Comparison of ENCODE assay signal across 10 cellular contexts in the genomic region with DNA sequence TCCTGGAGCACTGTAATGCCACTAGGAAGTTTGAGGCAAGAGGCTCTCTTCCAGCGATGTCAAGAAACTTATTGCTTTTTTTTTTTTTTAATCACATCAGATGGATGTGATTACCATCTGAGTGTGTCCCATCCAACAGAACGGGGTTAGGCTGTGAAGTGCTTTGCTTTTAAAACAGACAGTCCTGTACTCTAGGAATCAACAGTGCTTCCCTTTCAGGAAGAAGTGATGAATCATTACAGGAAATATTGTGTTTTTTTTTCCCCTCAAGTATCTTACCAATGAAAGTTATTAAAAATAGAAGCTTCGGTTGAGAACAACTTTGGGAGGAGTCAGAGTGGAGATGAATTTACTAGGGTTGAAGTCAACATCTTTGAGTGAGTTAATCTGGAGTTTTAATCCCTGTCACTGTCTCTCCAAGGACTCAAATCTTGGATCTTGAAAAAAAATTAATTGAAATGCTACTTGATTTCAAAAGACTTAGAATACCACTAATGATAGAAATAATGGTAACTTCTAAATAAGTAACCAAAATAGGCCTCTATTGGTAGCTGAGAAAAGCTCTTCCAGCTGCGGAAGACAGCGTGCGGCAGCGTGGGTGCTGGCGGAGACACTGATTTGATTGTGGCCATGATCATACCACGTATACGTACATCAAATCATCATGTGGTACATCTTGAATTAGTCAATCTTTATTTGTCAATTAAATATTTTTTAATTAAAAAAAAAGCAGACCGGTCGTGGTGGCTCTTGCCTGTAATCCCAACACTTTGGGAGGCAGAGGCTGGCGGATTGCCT. TPM values are rescaled to one million over a fixed set of nuclear protein-coding genes. Genes with fewer than 3 reads are reported as not detected.
DNase-seq lines count a peak whose midpoint lies in the region; ATAC-seq and TF ChIP-seq lines count a peak whose summit lies in the region.
"Had no signal": no experiment of that assay in that cellular context is flagged by ENCODE, and none has a peak within 500 bp of the region (broad histone marks: within the 10 kb centered on the region; RNA-seq: fewer than 3 reads in every experiment).

No MANE protein-coding gene starts in this region.

- 84% methylated on average over 13 of the region's 13 CpGs for WGBS in smooth muscle cell (ENCODE audit: low lambda C conversion rate)

- no peaks in the 10 kb centered on the region for H4K20me1 ChIP-seq in smooth muscle cell (ENCODE audit: low read depth)

- no peaks in the 10 kb centered on the region for H3K4me1 ChIP-seq in smooth muscle cell (ENCODE audit: low read depth)

- peak overlapping the region; percentile 13 for H3K4me2 ChIP-seq in smooth muscle cell

- H3K27ac ChIP-seq in RWPE1 = peak overlapping the region; percentile 64
- peak overlapping the region; percentile 31 for H3K27ac ChIP-seq in smooth muscle cell (ENCODE audit: low read depth)
- H3K27ac ChIP-seq: suprapubic skin had no signal

- H3K36me3 ChIP-seq in smooth muscle cell (ENCODE audit: low read depth) = no peaks in the 10 kb centered on the region
- H3K36me3 ChIP-seq: suprapubic skin had no signal

- H3K4me3 ChIP-seq in foreskin fibroblast (ENCODE audit: low read depth in 1 of 2, low read length in 2 of 2) (no peak overlapping the region), smooth muscle cell (no peak overlapping the region)
- H3K4me3 ChIP-seq: suprapubic skin had no signal

- TF ChIP-seq CTCF in RWPE1 (conservative IDR thresholded peaks at IDR 0.05; ENCODE audit: low read depth) (no peak), foreskin fibroblast (IDR thresholded peaks at IDR 0.05; ENCODE audit: low read depth, low read length) (no peak), smooth muscle cell (IDR thresholded peaks at IDR 0.05; ENCODE audit: borderline replicate concordance, insufficient read depth, poor library complexity, severe bottlenecking) (no peak)

- ATAC-seq in activated T-helper 17 cell treated with anti-CD3 and anti-CD28 coated beads, Interleukin-2, amount 50 U/mL, for 72 hours (replicated peaks) = no peak

- H3K79me2 ChIP-seq in smooth muscle cell (ENCODE audit: low read depth) = no peaks in the 10 kb centered on the region

- no peaks in the 10 kb centered on the region for H3K27me3 Mint-ChIP-seq in activated T-helper 17 cell treated with anti-CD3 and anti-CD28 coated beads, Interleukin-2, amount 50 U/mL, for 72 hours

- H3K4me1 Mint-ChIP-seq in activated T-helper 17 cell treated with anti-CD3 and anti-CD28 coated beads, Interleukin-2, amount 50 U/mL, for 72 hours = no peaks in the 10 kb centered on the region

- no peak overlapping the region for H3K27ac Mint-ChIP-seq in activated T-helper 17 cell treated with anti-CD3 and anti-CD28 coated beads, Interleukin-2, amount 50 U/mL, for 72 hours

- H3K4me3 Mint-ChIP-seq in activated T-helper 17 cell treated with anti-CD3 and anti-CD28 coated beads, Interleukin-2, amount 50 U/mL, for 72 hours = no peak overlapping the region

- H3K36me3 Mint-ChIP-seq in activated T-helper 17 cell treated with anti-CD3 and anti-CD28 coated beads, Interleukin-2, amount 50 U/mL, for 72 hours (ENCODE audit: low read depth) = no peaks in the 10 kb centered on the region

- CTCF ChIA-PET in RWPE1 (lab: Yijun Ruan, JAX) = no interaction called here

- no peaks in the 10 kb centered on the region for H3K9me3 Mint-ChIP-seq in activated T-helper 17 cell treated with anti-CD3 and anti-CD28 coated beads, Interleukin-2, amount 50 U/mL, for 72 hours

- no peak overlapping the region for H2AFZ ChIP-seq in smooth muscle cell (ENCODE audit: low read depth)

- POLR2A ChIA-PET in RWPE1 (lab: Yijun Ruan, JAX; ENCODE audit: low non-redundant PET) = no interaction called here

- no peaks in the 10 kb centered on the region for H3K27me3 ChIP-seq in smooth muscle cell (ENCODE audit: low read depth)
- H3K27me3 ChIP-seq: suprapubic skin had no signal

- no peak overlapping the region for H3K9ac ChIP-seq in smooth muscle cell (ENCODE audit: low read depth)

- no peaks in the 10 kb centered on the region for H3K9me3 ChIP-seq in smooth muscle cell (replicated peaks; ENCODE audit: low read depth)
- H3K9me3 ChIP-seq: suprapubic skin had no signal

- DNase-seq in HCEC 1CT (peak; percentile 37), RWPE1 (ENCODE audit: low spot score) (peak; percentile 29), foreskin fibroblast (peak; percentile 14 to 16), smooth muscle cell (lab: John Stamatoyannopoulos, UW; ENCODE audit: unreplicated experiment) (no peak), DMS79 (lab: John Stamatoyannopoulos, UW) (no peak)
- no peak for DNase-seq in stimulated activated naive CD4-positive, alpha-beta T cell (lab: John Stamatoyannopoulos, UW)
- DNase-seq: effector memory CD4-positive, alpha-beta T cell; NCI-H2171 treated with DMSO at 0.1 percent for 48 hours had no signal

- peaks cover 4% of the 10 kb centered on the region for H3F3A ChIP-seq in smooth muscle cell (ENCODE audit: low read depth)

RNA-seq across cellular contexts. Expression of a gene that starts 45.5 kb away (rescaled TPM):
- total RNA-seq in smooth muscle cell = 48.5 and 52.5 TPM in 2 replicates
- 39.2 and 49.9 TPM in 2 replicates for polyA plus RNA-seq in smooth muscle cell
- not detected for total RNA-seq in activated T-helper 17 cell treated with anti-CD3 and anti-CD28 coated beads, Interleukin-2, amount 50 U/mL, for 72 hours

Comparison
In these comparisons a context has a peak if more than half of its experiments do, and no peak if none do; other contexts are left out.
1. DNase-seq: peak in HCEC 1CT (single experiment), RWPE1 (single experiment) and foreskin fibroblast (2 of 2); none in smooth muscle cell (single experiment), stimulated activated naive CD4-positive, alpha-beta T cell (0 of 6) and DMS79 (single experiment).
2. RNA of a gene that starts 45.5 kb away (total RNA-seq): 48.5 to 52.5 TPM in smooth muscle cell; not detected in activated T-helper 17 cell treated with anti-CD3 and anti-CD28 coated beads, Interleukin-2, amount 50 U/mL, for 72 hours; every median in the first group is over 10 times any median in the second.